In the genomic region with DNA sequence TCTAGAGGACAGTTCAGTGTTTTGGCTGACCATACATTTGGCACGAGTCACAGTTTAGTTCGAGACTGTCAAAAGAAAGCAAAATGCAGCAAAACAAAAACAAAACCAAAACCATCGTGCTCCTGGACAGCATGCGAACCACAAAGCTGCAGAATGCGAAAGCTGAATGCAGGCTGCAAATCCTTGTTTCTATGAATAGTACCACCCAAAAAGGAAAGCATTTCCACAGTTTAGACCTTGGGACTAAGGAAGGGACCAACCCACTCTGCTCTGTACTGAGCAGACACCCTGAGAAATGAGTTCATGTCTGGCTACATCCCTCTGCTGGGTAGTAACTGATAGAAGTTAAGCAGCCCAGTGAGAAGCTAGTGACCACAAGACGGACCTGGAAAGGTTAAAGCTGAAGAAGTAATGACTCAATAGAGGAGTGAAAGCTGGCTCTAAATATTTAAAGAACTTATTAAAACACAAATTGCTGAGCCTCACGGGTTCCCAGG, we compare ENCODE assay signal across 1 cellular context.
TF ChIP-seq lines count a peak whose summit lies in the region.

No MANE protein-coding gene starts in this region.

TF ChIP-seq in H1, 55 proteins besides CTCF, POLR2A, EP300 and RAD21:
- TF ChIP-seq ASH2L (IDR thresholded peaks at IDR 0.05; ENCODE audit: low read length) (no peak), POLR2AphosphoS5 (IDR thresholded peaks at IDR 0.05; ENCODE audit: low read depth, low read length) (peak; percentile 58; the same call in 1 of the 2 replicates)
